ENCODE assay signal across 1 cellular context in genomic region chr7:32495298-32496051, GRCh38.
TF ChIP-seq lines count a peak whose summit lies in the region.

AVL9 (plus strand) TSS chr7:32495489; CDS start chr7:32495710, 221 bp downstream.

TF ChIP-seq in K562, 482 proteins besides CTCF, POLR2A, EP300 and RAD21 (continued from another document and continues in another):
- TF ChIP-seq MBD2 (IDR thresholded peaks at IDR 0.05; ENCODE audit: borderline replicate concordance, low read depth) (peak; percentile 19; the same call in 1 of the 2 replicates), ZBTB40 (IDR thresholded peaks at IDR 0.05) (peak; percentile 64; the same call in 1 of the 2 replicates), ZBTB40 (CRISPR knock-in tag; IDR thresholded peaks at IDR 0.05) (no peak), ZBTB1 (CRISPR knock-in tag; IDR thresholded peaks at IDR 0.05; ENCODE audit: borderline replicate concordance, low read depth) (peak; percentile 75; the same call in 1 of the 2 replicates), CBX1 (IDR thresholded peaks at IDR 0.05; ENCODE audit: low read depth) (peak; percentile 73; the same call in 1 of the 2 replicates), KAT2B (IDR thresholded peaks at IDR 0.05; ENCODE audit: low read depth, low read length) (no peak), ETV5 (CRISPR knock-in tag; IDR thresholded peaks at IDR 0.05; ENCODE audit: low read depth) (peak; percentile 58; the same call in 1 of the 2 replicates), SAFB (IDR thresholded peaks at IDR 0.05; ENCODE audit: borderline replicate concordance, low read depth, low read length) (peak; percentile 30; the same call in 1 of the 2 replicates), CREM (IDR thresholded peaks at IDR 0.05; ENCODE audit: low read depth) (peak; percentile 34), GABPB2 (CRISPR knock-in tag; conservative IDR thresholded peaks at IDR 0.05) (no peak), USF1 (CRISPR knock-in tag; IDR thresholded peaks at IDR 0.05) (peak; percentile 91), HMGXB4 (CRISPR knock-in tag; IDR thresholded peaks at IDR 0.05) (peak; percentile 51; the same call in 1 of the 2 replicates), UBTF (IDR thresholded peaks at IDR 0.05; ENCODE audit: borderline replicate concordance in 1 of 2, low read depth in 2 of 2, low read length in 2 of 2) (peak in 1 of 2 experiments; percentile 62; a peak in 2 of 4 replicates), HEY1 (CRISPR knock-in tag; IDR thresholded peaks at IDR 0.05; ENCODE audit: borderline replicate concordance) (no peak), USF2 (CRISPR knock-in tag; IDR thresholded peaks at IDR 0.05) (peak; percentile 92), PRMT5 (CRISPR knock-in tag; IDR thresholded peaks at IDR 0.05) (no peak), ATF1 (CRISPR knock-in tag; IDR thresholded peaks at IDR 0.05) (no peak), ATF1 (tag; IDR thresholded peaks at IDR 0.05) (peak; percentile 52; the same call in 1 of the 2 replicates), ZNF740 (CRISPR knock-in tag; IDR thresholded peaks at IDR 0.05) (peak; percentile 48; the same call in 1 of the 2 replicates), ZNF740 (tag; IDR thresholded peaks at IDR 0.05) (no peak), POLR2G (IDR thresholded peaks at IDR 0.05; ENCODE audit: low read depth, low read length) (peak; percentile 96), ELF1 (tag; IDR thresholded peaks at IDR 0.05) (peak; percentile 89), POLR2AphosphoS5 (IDR thresholded peaks at IDR 0.05; ENCODE audit: control insufficient read depth, insufficient read depth, low read depth, low read length) (peak; percentile 85), ZNF655 (CRISPR knock-in tag; IDR thresholded peaks at IDR 0.05) (no peak), BRD4 (IDR thresholded peaks at IDR 0.05) (no peak; the same call in 1 of the 2 replicates), SMAD4 (CRISPR knock-in tag; conservative IDR thresholded peaks at IDR 0.05) (peak; percentile 36; the same call in 1 of the 2 replicates), EGR1 (conservative IDR thresholded peaks at IDR 0.05) (peak; percentile 60), CXXC5 (CRISPR knock-in tag; IDR thresholded peaks at IDR 0.05) (peak; percentile 88), HCFC1 (IDR thresholded peaks at IDR 0.05; ENCODE audit: low read depth, low read length) (peak; percentile 40), TFAM (CRISPR knock-in tag; conservative IDR thresholded peaks at IDR 0.05) (no peak), NKRF (IDR thresholded peaks at IDR 0.05; ENCODE audit: borderline replicate concordance) (peak; percentile 76), RB1 (IDR thresholded peaks at IDR 0.05; ENCODE audit: low read depth) (peak; percentile 84), CBFA2T3 (IDR thresholded peaks at IDR 0.05) (peak; percentile 22; the same call in 1 of the 2 replicates), TAF1 (IDR thresholded peaks at IDR 0.05; ENCODE audit: control insufficient read depth, extremely low read depth, insufficient read depth, low read length, severe bottlenecking) (peak; percentile 76), HLTF (IDR thresholded peaks at IDR 0.05) (no peak), POLR2AphosphoS2 (IDR thresholded peaks at IDR 0.05; ENCODE audit: low read length) (peak; percentile 23; the same call in 1 of the 2 replicates), MYNN (IDR thresholded peaks at IDR 0.05) (no peak), MYNN (CRISPR knock-in tag; IDR thresholded peaks at IDR 0.05) (no peak), ZNF431 (CRISPR knock-in tag; IDR thresholded peaks at IDR 0.05) (peak; percentile 68; the same call in 1 of the 2 replicates), CREB1 (IDR thresholded peaks at IDR 0.05) (0 out of 2 replicates have a peak, but pooled peaks have one; percentile 10), CREB1 (CRISPR knock-in tag; IDR thresholded peaks at IDR 0.05) (0 out of 2 replicates have a peak, but pooled peaks have one; percentile 39), MAFK (IDR thresholded peaks at IDR 0.05; ENCODE audit: low read length) (no peak), ZNF316 (IDR thresholded peaks at IDR 0.05) (peak; percentile 27; the same call in 1 of the 2 replicates), HMGN3 (IDR thresholded peaks at IDR 0.05; ENCODE audit: borderline replicate concordance, extremely low read depth, insufficient read length, low read depth, low read length) (peak; percentile 87), RBM15 (IDR thresholded peaks at IDR 0.05; ENCODE audit: insufficient read depth, low read length) (no peak), NEUROD1 (IDR thresholded peaks at IDR 0.05; ENCODE audit: borderline replicate concordance, low read depth, low read length, partially characterized antibody) (peak; percentile 39), GABPA (tag; conservative IDR thresholded peaks at IDR 0.05; ENCODE audit: low read depth) (peak; percentile 87)
